In genomic region chr19:33683881-33684549, GRCh38 we compare ENCODE assay signal across 10 cellular contexts.
DNase-seq lines count a peak whose midpoint lies in the region; ATAC-seq and TF ChIP-seq lines count a peak whose summit lies in the region.
"Had no signal": no experiment of that assay in that cellular context is flagged by ENCODE, and none has a peak within 500 bp of the region (broad histone marks: within the 10 kb centered on the region; RNA-seq: fewer than 3 reads in every experiment).

No MANE protein-coding gene starts in this region.

- no peaks in the 10 kb centered on the region for H3K9me2 ChIP-seq in SK-N-SH

- H2AFZ ChIP-seq in SK-N-SH (ENCODE audit: low read depth) = no peak overlapping the region

- H3K4me3 ChIP-seq in SK-N-SH (ENCODE audit: low read depth in 2 of 2, low read length in 1 of 2) (no peak overlapping the region), SJCRH30 (peak overlapping the region; percentile 56)
- H3K4me3 ChIP-seq: BLaER1 had no signal

- H3K27ac ChIP-seq in SK-N-SH (ENCODE audit: low read depth in 2 of 2, low read length in 1 of 2) (no peak overlapping the region), SJCRH30 (peak overlapping the region; percentile 67)
- H3K27ac ChIP-seq: BLaER1 had no signal

- TF ChIP-seq CTCF in SK-N-SH (IDR thresholded peaks at IDR 0.05) = no peak

- H3K9ac ChIP-seq in SK-N-SH = no peak overlapping the region
- H3K9ac ChIP-seq: BLaER1 had no signal

- H3K79me2 ChIP-seq in SK-N-SH (ENCODE audit: insufficient read depth) = no peaks in the 10 kb centered on the region

- CTCF ChIA-PET in SK-N-SH (lab: Yijun Ruan, JAX) = interaction anchor here (1.1 to 3.1 kb wide), 3 partner anchors 85 to 277 kb away, joined by 5 to 8 read pairs (median 7); no protein-coding TSS in a partner anchor

- H3F3A ChIP-seq in SK-N-SH (replicated peaks; ENCODE audit: insufficient read depth) = no peaks in the 10 kb centered on the region

- WGBS in SK-N-SH (ENCODE audit: low lambda C conversion rate) = 45% methylated on average over 12 of the region's 24 CpGs

- POLR2A ChIA-PET in SK-N-SH (lab: Yijun Ruan, JAX) = no interaction called here

- no peaks in the 10 kb centered on the region for H4K20me1 ChIP-seq in SK-N-SH (ENCODE audit: insufficient read depth)

- no peak for TF ChIP-seq EP300 in SK-N-SH (IDR thresholded peaks at IDR 0.05; ENCODE audit: borderline replicate concordance in 1 of 2, low read depth in 1 of 2, low read length in 1 of 2)

- no peaks in the 10 kb centered on the region for H3K27me3 ChIP-seq in SK-N-SH (ENCODE audit: insufficient read depth)
- no peaks in the 10 kb centered on the region for H3K27me3 ChIP-seq in SJCRH30

- no peak for TF ChIP-seq RAD21 in SK-N-SH (IDR thresholded peaks at IDR 0.05; ENCODE audit: low read length)

- H3K36me3 ChIP-seq in SK-N-SH (replicated peaks in 1 of 2; ENCODE audit: control insufficient read depth in 1 of 2, insufficient read depth in 2 of 2, low read length in 1 of 2) (no peaks in the 10 kb centered on the region), SJCRH30 (no peaks in the 10 kb centered on the region)
- H3K36me3 ChIP-seq: BLaER1 had no signal

- DNase-seq in SK-N-SH (no peak), SJCRH30 (peak; percentile 93 to 96), cardiac septum (ENCODE audit: low spot score) (peak; percentile 60), renal cortical epithelial cell (ENCODE audit: low read depth) (peak; percentile 6), cerebellum (ENCODE audit: low spot score) (no peak)
- DNase-seq: cortex of kidney had no signal

- H3K4me2 ChIP-seq in SK-N-SH = no peak overlapping the region
- H3K4me2 ChIP-seq: BLaER1 had no signal

- ATAC-seq in SK-N-SH treated with all-trans-retinoic acid at 6 μM for 48 hours (no peak), HG03432 (IDR thresholded peaks at IDR 0.05; ENCODE audit: unreplicated experiment) (no peak), GM19328 (IDR thresholded peaks at IDR 0.05; ENCODE audit: unreplicated experiment) (no peak)

- H3K4me1 ChIP-seq in SK-N-SH (ENCODE audit: control insufficient read depth in 1 of 2, insufficient read depth in 2 of 2, low read depth in 1 of 2, low read length in 1 of 2) (peaks cover 0 to 48% of the 10 kb centered on the region in 2 experiments; a peak in 2 of 4 replicates), SJCRH30 (peaks cover 20% of the 10 kb centered on the region)
- H3K4me1 ChIP-seq: BLaER1 had no signal

- H3K9me3 ChIP-seq in SK-N-SH (no peaks in the 10 kb centered on the region), SJCRH30 (replicated peaks) (no peaks in the 10 kb centered on the region)
- H3K9me3 ChIP-seq: BLaER1 had no signal

- intact Hi-C loops in cardiac septum (cut with DNase I) = no loop called here

TF ChIP-seq in SK-N-SH, 30 proteins besides CTCF, POLR2A, EP300 and RAD21:
- TF ChIP-seq YY1 (IDR thresholded peaks at IDR 0.05; ENCODE audit: low read depth) = no peak
- TF ChIP-seq, protein P1, sequence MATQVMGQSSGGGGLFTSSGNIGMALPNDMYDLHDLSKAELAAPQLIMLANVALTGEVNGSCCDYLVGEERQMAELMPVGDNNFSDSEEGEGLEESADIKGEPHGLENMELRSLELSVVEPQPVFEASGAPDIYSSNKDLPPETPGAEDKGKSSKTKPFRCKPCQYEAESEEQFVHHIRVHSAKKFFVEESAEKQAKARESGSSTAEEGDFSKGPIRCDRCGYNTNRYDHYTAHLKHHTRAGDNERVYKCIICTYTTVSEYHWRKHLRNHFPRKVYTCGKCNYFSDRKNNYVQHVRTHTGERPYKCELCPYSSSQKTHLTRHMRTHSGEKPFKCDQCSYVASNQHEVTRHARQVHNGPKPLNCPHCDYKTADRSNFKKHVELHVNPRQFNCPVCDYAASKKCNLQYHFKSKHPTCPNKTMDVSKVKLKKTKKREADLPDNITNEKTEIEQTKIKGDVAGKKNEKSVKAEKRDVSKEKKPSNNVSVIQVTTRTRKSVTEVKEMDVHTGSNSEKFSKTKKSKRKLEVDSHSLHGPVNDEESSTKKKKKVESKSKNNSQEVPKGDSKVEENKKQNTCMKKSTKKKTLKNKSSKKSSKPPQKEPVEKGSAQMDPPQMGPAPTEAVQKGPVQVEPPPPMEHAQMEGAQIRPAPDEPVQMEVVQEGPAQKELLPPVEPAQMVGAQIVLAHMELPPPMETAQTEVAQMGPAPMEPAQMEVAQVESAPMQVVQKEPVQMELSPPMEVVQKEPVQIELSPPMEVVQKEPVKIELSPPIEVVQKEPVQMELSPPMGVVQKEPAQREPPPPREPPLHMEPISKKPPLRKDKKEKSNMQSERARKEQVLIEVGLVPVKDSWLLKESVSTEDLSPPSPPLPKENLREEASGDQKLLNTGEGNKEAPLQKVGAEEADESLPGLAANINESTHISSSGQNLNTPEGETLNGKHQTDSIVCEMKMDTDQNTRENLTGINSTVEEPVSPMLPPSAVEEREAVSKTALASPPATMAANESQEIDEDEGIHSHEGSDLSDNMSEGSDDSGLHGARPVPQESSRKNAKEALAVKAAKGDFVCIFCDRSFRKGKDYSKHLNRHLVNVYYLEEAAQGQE (IDR thresholded peaks at IDR 0.05; ENCODE audit: low read depth, low read length) = peak; percentile 72; the same call in 1 of the 2 replicates

TF ChIP-seq in SK-N-SH treated with all-trans-retinoic acid at 6 μM for 48 hours, 23 proteins besides CTCF, POLR2A, EP300 and RAD21 (continues in another document):
- TF ChIP-seq PATZ1 (CRISPR knock-in tag; IDR thresholded peaks at IDR 0.05; ENCODE audit: borderline replicate concordance) = no peak
- no peak for TF ChIP-seq SNAI2 (CRISPR knock-in tag; IDR thresholded peaks at IDR 0.05)
- TF ChIP-seq RARB (CRISPR knock-in tag; IDR thresholded peaks at IDR 0.05) = no peak
- TF ChIP-seq ZFP30 (CRISPR knock-in tag; IDR thresholded peaks at IDR 0.05) = no peak
- no peak for TF ChIP-seq ISL1 (CRISPR knock-in tag; IDR thresholded peaks at IDR 0.05)
- no peak for TF ChIP-seq GLIS3 (CRISPR knock-in tag; IDR thresholded peaks at IDR 0.05)
- TF ChIP-seq ZFP3 (CRISPR knock-in tag; IDR thresholded peaks at IDR 0.05) = no peak
- TF ChIP-seq ZC3H10 (CRISPR knock-in tag; IDR thresholded peaks at IDR 0.05) = no peak
- no peak for TF ChIP-seq ZNF565 (CRISPR knock-in tag; conservative IDR thresholded peaks at IDR 0.05; ENCODE audit: low read depth)
- no peak for TF ChIP-seq CSDC2 (CRISPR knock-in tag; IDR thresholded peaks at IDR 0.05)
- TF ChIP-seq ARNTL (CRISPR knock-in tag; IDR thresholded peaks at IDR 0.05; ENCODE audit: borderline replicate concordance, low read depth) = no peak
- TF ChIP-seq, protein P2, sequence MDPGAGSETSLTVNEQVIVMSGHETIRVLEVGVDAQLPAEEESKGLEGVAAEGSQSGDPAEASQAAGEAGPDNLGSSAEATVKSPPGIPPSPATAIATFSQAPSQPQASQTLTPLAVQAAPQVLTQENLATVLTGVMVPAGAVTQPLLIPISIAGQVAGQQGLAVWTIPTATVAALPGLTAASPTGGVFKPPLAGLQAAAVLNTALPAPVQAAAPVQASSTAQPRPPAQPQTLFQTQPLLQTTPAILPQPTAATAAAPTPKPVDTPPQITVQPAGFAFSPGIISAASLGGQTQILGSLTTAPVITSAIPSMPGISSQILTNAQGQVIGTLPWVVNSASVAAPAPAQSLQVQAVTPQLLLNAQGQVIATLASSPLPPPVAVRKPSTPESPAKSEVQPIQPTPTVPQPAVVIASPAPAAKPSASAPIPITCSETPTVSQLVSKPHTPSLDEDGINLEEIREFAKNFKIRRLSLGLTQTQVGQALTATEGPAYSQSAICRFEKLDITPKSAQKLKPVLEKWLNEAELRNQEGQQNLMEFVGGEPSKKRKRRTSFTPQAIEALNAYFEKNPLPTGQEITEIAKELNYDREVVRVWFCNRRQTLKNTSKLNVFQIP (CRISPR knock-in tag; IDR thresholded peaks at IDR 0.05; ENCODE audit: borderline replicate concordance, low read depth) = no peak
- no peak for TF ChIP-seq CREB5 (CRISPR knock-in tag; IDR thresholded peaks at IDR 0.05; ENCODE audit: low read depth)

Comparison
In these comparisons a context has a peak if more than half of its experiments do, and no peak if none do; other contexts are left out.
1. DNase-seq: peak in SJCRH30 (2 of 2), cardiac septum (single experiment) and renal cortical epithelial cell (single experiment); none in SK-N-SH (single experiment) and cerebellum (single experiment).